10 cellular contexts compared by ENCODE assay signal in genomic region chr3:177191108-177191779, GRCh38. TPM values are rescaled to one million over a fixed set of nuclear protein-coding genes. Genes with fewer than 3 reads are reported as not detected.
DNase-seq lines count a peak whose midpoint lies in the region; ATAC-seq lines count a peak whose summit lies in the region.
"Had no signal": no experiment of that assay in that cellular context is flagged by ENCODE, and none has a peak within 500 bp of the region (broad histone marks: within the 10 kb centered on the region; RNA-seq: fewer than 3 reads in every experiment).

No MANE protein-coding gene starts in this region.

- no peaks in the 10 kb centered on the region for H3K27me3 Mint-ChIP-seq in activated naive CD8-positive, alpha-beta T cell
- no peaks in the 10 kb centered on the region for H3K27me3 Mint-ChIP-seq in natural killer cell treated with Interleukin-12 subunit alpha and Interleukin-12 subunit beta and Interleukin-15 and Interleukin-18, amount 100 ng/mL, for 72 hours

- peaks cover 66% of the 10 kb centered on the region for H3K4me1 Mint-ChIP-seq in activated naive CD8-positive, alpha-beta T cell (ENCODE audit: low read depth)
- H3K4me1 Mint-ChIP-seq in natural killer cell treated with Interleukin-12 subunit alpha and Interleukin-12 subunit beta and Interleukin-15 and Interleukin-18, amount 100 ng/mL, for 72 hours (ENCODE audit: low read depth in 2 of 2): peaks cover 47 to 55% of the 10 kb centered on the region in 2 donors

- ATAC-seq in GM18502 (IDR thresholded peaks at IDR 0.05; ENCODE audit: poor library complexity, unreplicated experiment) (peak; percentile 42), HG03565 (IDR thresholded peaks at IDR 0.05; ENCODE audit: unreplicated experiment) (peak; percentile 41), GM21447 (IDR thresholded peaks at IDR 0.05; ENCODE audit: unreplicated experiment) (no peak), GM21381 (IDR thresholded peaks at IDR 0.05; ENCODE audit: unreplicated experiment) (no peak), GM19463 (IDR thresholded peaks at IDR 0.05; ENCODE audit: unreplicated experiment) (no peak)
- no peak for ATAC-seq in natural killer cell treated with Interleukin-12 subunit alpha and Interleukin-12 subunit beta and Interleukin-15 and Interleukin-18, amount 100 ng/mL, for 72 hours

- peaks cover 17% of the 10 kb centered on the region for H3K36me3 Mint-ChIP-seq in activated naive CD8-positive, alpha-beta T cell
- H3K36me3 Mint-ChIP-seq in natural killer cell treated with Interleukin-12 subunit alpha and Interleukin-12 subunit beta and Interleukin-15 and Interleukin-18, amount 100 ng/mL, for 72 hours: peaks cover 10% of the 10 kb centered on the region

- no peak for DNase-seq in natural killer cell treated with Interleukin-12 subunit alpha and Interleukin-12 subunit beta and Interleukin-15 and Interleukin-18, amount 100 ng/mL, for 72 hours (ENCODE audit: low spot score)
- no peak for DNase-seq in NCI-H187 treated with DMSO at 0.1 percent for 48 hours (lab: John Stamatoyannopoulos, UW)
- DNase-seq: NCI-H446 treated with DMSO at 0.1 percent for 48 hours, occipital lobe had no signal

- peak overlapping the region; percentile 51 for H3K27ac Mint-ChIP-seq in activated naive CD8-positive, alpha-beta T cell
- H3K27ac Mint-ChIP-seq in natural killer cell treated with Interleukin-12 subunit alpha and Interleukin-12 subunit beta and Interleukin-15 and Interleukin-18, amount 100 ng/mL, for 72 hours: peak overlapping the region; percentile 3 to 26

- peak overlapping the region; percentile 60 for H3K4me3 Mint-ChIP-seq in activated naive CD8-positive, alpha-beta T cell
- peak overlapping the region; percentile 16 for H3K4me3 Mint-ChIP-seq in natural killer cell treated with Interleukin-12 subunit alpha and Interleukin-12 subunit beta and Interleukin-15 and Interleukin-18, amount 100 ng/mL, for 72 hours

- no peaks in the 10 kb centered on the region for H3K9me3 Mint-ChIP-seq in activated naive CD8-positive, alpha-beta T cell (ENCODE audit: low read depth)
- H3K9me3 Mint-ChIP-seq in natural killer cell treated with Interleukin-12 subunit alpha and Interleukin-12 subunit beta and Interleukin-15 and Interleukin-18, amount 100 ng/mL, for 72 hours: no peaks in the 10 kb centered on the region

RNA-seq across cellular contexts. Expression of gene TBL1XR1, which starts 6.0 kb away (rescaled TPM):
- total RNA-seq in natural killer cell treated with Interleukin-12 subunit alpha and Interleukin-12 subunit beta and Interleukin-15 and Interleukin-18, amount 100 ng/mL, for 72 hours: 100 to 1,000 TPM; 119 to 162 TPM

Comparison
In these comparisons a context has a peak if more than half of its experiments do, and no peak if none do; other contexts are left out.
1. ATAC-seq: peak in GM18502 (single experiment) and HG03565 (single experiment); none in natural killer cell treated with Interleukin-12 subunit alpha and Interleukin-12 subunit beta and Interleukin-15 and Interleukin-18, amount 100 ng/mL, for 72 hours (0 of 2), GM21447 (single experiment), GM21381 (single experiment) and GM19463 (single experiment).